16 cellular contexts compared by ENCODE assay signal in genomic region chr10:111565542-111565941, GRCh38.
DNase-seq lines count a peak whose midpoint lies in the region; TF ChIP-seq lines count a peak whose summit lies in the region.
"Had no signal": no experiment of that assay in that cellular context is flagged by ENCODE, and none has a peak within 500 bp of the region (broad histone marks: within the 10 kb centered on the region; RNA-seq: fewer than 3 reads in every experiment).

No MANE protein-coding gene starts in this region.

- H3K14ac ChIP-seq in H9 (ENCODE audit: insufficient read depth, low read length), result no peak overlapping the region

- H3K9me3 Mint-ChIP-seq in H9 (no peaks in the 10 kb centered on the region), endodermal cell (no peaks in the 10 kb centered on the region)
- H3K9me3 Mint-ChIP-seq in activated CD4-positive, alpha-beta T cell treated with anti-CD3 and anti-CD28 coated beads, Interleukin-2, amount 10 ng/mL, durations not matched to agents 24 days and 14 days, result no peaks in the 10 kb centered on the region

- H3K27me3 Mint-ChIP-seq in H9 (ENCODE audit: low read depth) (no peaks in the 10 kb centered on the region), endodermal cell (ENCODE audit: insufficient read depth) (peaks cover 3% of the 10 kb centered on the region)
- peaks cover 2% of the 10 kb centered on the region for H3K27me3 Mint-ChIP-seq in activated CD4-positive, alpha-beta T cell treated with anti-CD3 and anti-CD28 coated beads, Interleukin-2, amount 10 ng/mL, durations not matched to agents 24 days and 14 days

- H2BK20ac ChIP-seq in H9 (ENCODE audit: low read depth, low read length, poor library complexity, severe bottlenecking), result no peak overlapping the region

- no peak for TF ChIP-seq CTCF in H9 (conservative IDR thresholded peaks at IDR 0.05)
- no peak for TF ChIP-seq CTCF in endodermal cell (conservative IDR thresholded peaks at IDR 0.05)

- H3K9ac ChIP-seq in H9 (ENCODE audit: extremely low read depth, insufficient read length, low read length) (no peak overlapping the region), endodermal cell (ENCODE audit: extremely low read depth, low read length, poor library complexity, severe bottlenecking) (no peak overlapping the region)
- H3K9ac ChIP-seq: GM23248 had no signal

- no peak overlapping the region for H2AK5ac ChIP-seq in H9 (ENCODE audit: insufficient read length, low read length)

- no peaks in the 10 kb centered on the region for H3K79me2 ChIP-seq in H9 (ENCODE audit: insufficient read depth, low read length)

- H3K36me3 Mint-ChIP-seq in H9 (ENCODE audit: insufficient read depth in 1 of 3, low read depth in 3 of 3), result no peaks in the 10 kb centered on the region
- H3K36me3 Mint-ChIP-seq in endodermal cell (ENCODE audit: low read depth), result no peaks in the 10 kb centered on the region
- no peaks in the 10 kb centered on the region for H3K36me3 Mint-ChIP-seq in activated CD4-positive, alpha-beta T cell treated with anti-CD3 and anti-CD28 coated beads, Interleukin-2, amount 10 ng/mL, durations not matched to agents 24 days and 14 days (ENCODE audit: low read depth)
- H3K36me3 Mint-ChIP-seq: CD14-positive monocyte; CD4-positive, alpha-beta memory T cell had no signal

- no peak overlapping the region for H3K23ac ChIP-seq in H9 (ENCODE audit: insufficient read length, low read depth, low read length)

- H4K5ac ChIP-seq in H9 (ENCODE audit: insufficient read length, low read depth, low read length), result no peak overlapping the region

- H3K4me3 ChIP-seq in endodermal cell (ENCODE audit: low read length), result no peak overlapping the region
- no peak overlapping the region for H3K4me3 ChIP-seq in mesodermal cell (ENCODE audit: extremely low read depth, insufficient read depth, low read length, poor library complexity, severe bottlenecking)
- H3K4me3 ChIP-seq: GM23248 had no signal

- H3K36me3 ChIP-seq in endodermal cell (ENCODE audit: control insufficient read depth, insufficient read depth, low read length) (no peaks in the 10 kb centered on the region), mesodermal cell (ENCODE audit: control insufficient read depth, insufficient read depth, low read length) (no peaks in the 10 kb centered on the region)

- no peak overlapping the region for H2BK15ac ChIP-seq in H9 (ENCODE audit: low read depth, low read length)

- H3K4me1 ChIP-seq in H9 (ENCODE audit: insufficient read depth, low read length), result peaks cover 3% of the 10 kb centered on the region; the same call in 1 of the 2 replicates
- H3K4me1 ChIP-seq in endodermal cell (ENCODE audit: control insufficient read depth, insufficient read depth, low read length), result no peaks in the 10 kb centered on the region
- no peaks in the 10 kb centered on the region for H3K4me1 ChIP-seq in mesodermal cell (ENCODE audit: control insufficient read depth, insufficient read depth, low read length, poor library complexity, severe bottlenecking)

- H2BK12ac ChIP-seq in H9 (ENCODE audit: insufficient read length, low read depth, low read length), result no peak overlapping the region

- H3T11ph ChIP-seq in H9 (ENCODE audit: low read length), result no peak overlapping the region

- H2BK120ac ChIP-seq in H9 (ENCODE audit: low read depth, low read length, poor library complexity, severe bottlenecking), result no peak overlapping the region

- H3K27me3 ChIP-seq in H9 (ENCODE audit: insufficient read depth, low read length) (no peaks in the 10 kb centered on the region), endodermal cell (ENCODE audit: control insufficient read depth, insufficient read depth, low read length, poor library complexity, severe bottlenecking) (no peaks in the 10 kb centered on the region)

- DNase-seq in H9 (no peak), endodermal cell (peak; percentile 45), NCI-H2196 (lab: John Stamatoyannopoulos, UW; ENCODE audit: unreplicated experiment) (no peak), T1000 (lab: John Stamatoyannopoulos, UW) (no peak)
- DNase-seq in activated CD4-positive, alpha-beta T cell treated with anti-CD3 and anti-CD28 coated beads, Interleukin-2, amount 50 U/mL, for 1 hour, result no peak
- no peak for DNase-seq in activated CD4-positive, alpha-beta T cell treated with anti-CD3 and anti-CD28 coated beads, Interleukin-2, amount 10 ng/mL, durations not matched to agents 24 days and 14 days
- DNase-seq: AML-193; Calu3; CD4-positive, alpha-beta memory T cell; DMS79 treated with DMSO at 0.1 percent for 48 hours; GF-D8; GM23248; H7; KG1 had no signal

- intact Hi-C loops in activated CD4-positive, alpha-beta T cell treated with anti-CD3 and anti-CD28 coated beads, Interleukin-2, amount 10 ng/mL, durations not matched to agents 24 days and 14 days (cut with micrococcal nuclease), result no loop called here

- no peaks in the 10 kb centered on the region for H3K79me1 ChIP-seq in H9 (ENCODE audit: insufficient read depth, low read depth, low read length, poor library complexity, severe bottlenecking)

- H3K4me3 Mint-ChIP-seq in H9 (no peak overlapping the region), endodermal cell (no peak overlapping the region)
- H3K4me3 Mint-ChIP-seq in activated CD4-positive, alpha-beta T cell treated with anti-CD3 and anti-CD28 coated beads, Interleukin-2, amount 10 ng/mL, durations not matched to agents 24 days and 14 days, result no peak overlapping the region
- H3K4me3 Mint-ChIP-seq: CD14-positive monocyte; CD4-positive, alpha-beta memory T cell had no signal

- H3K9me3 ChIP-seq in H9 (ENCODE audit: control insufficient read depth, low read depth, low read length) (no peaks in the 10 kb centered on the region), endodermal cell (ENCODE audit: control insufficient read depth, low read length) (no peaks in the 10 kb centered on the region), mesodermal cell (ENCODE audit: control insufficient read depth, low read length) (no peaks in the 10 kb centered on the region)

- H2AFZ ChIP-seq in H9 (ENCODE audit: low read length), result no peak overlapping the region
- H2AFZ ChIP-seq: GM23248 had no signal

- no peak overlapping the region for H4K8ac ChIP-seq in H9 (replicated peaks; ENCODE audit: insufficient read length, low read depth, low read length)

- H3K4me1 Mint-ChIP-seq in H9, result peaks cover 40 to 41% of the 10 kb centered on the region in 2 experiments
- H3K4me1 Mint-ChIP-seq in endodermal cell, result no peaks in the 10 kb centered on the region
- H3K4me1 Mint-ChIP-seq in activated CD4-positive, alpha-beta T cell treated with anti-CD3 and anti-CD28 coated beads, Interleukin-2, amount 10 ng/mL, durations not matched to agents 24 days and 14 days, result no peaks in the 10 kb centered on the region
- H3K4me1 Mint-ChIP-seq: CD14-positive monocyte; CD4-positive, alpha-beta memory T cell had no signal

- H3K27ac ChIP-seq in H9 (ENCODE audit: insufficient read length, low read depth, low read length), result no peak overlapping the region
- no peak overlapping the region for H3K27ac ChIP-seq in endodermal cell (ENCODE audit: low read depth, low read length)
- peak overlapping the region; percentile 23 for H3K27ac ChIP-seq in mesodermal cell (ENCODE audit: low read depth, low read length, severe bottlenecking)
- H3K27ac ChIP-seq: GM23248 had no signal

- H3K56ac ChIP-seq in H9 (ENCODE audit: insufficient read length, low read depth, low read length), result no peak overlapping the region

- no peak overlapping the region for H3K4ac ChIP-seq in H9 (ENCODE audit: low read depth, low read length)

- no peaks in the 10 kb centered on the region for H3K23me2 ChIP-seq in H9 (ENCODE audit: insufficient read length, low read depth, low read length, poor library complexity, severe bottlenecking)

- no peak overlapping the region for H3K18ac ChIP-seq in H9 (ENCODE audit: insufficient read length, low read depth, low read length)

- H4K91ac ChIP-seq in H9 (ENCODE audit: insufficient read length, low read depth, low read length), result no peak overlapping the region

- no peak overlapping the region for H2BK5ac ChIP-seq in H9 (ENCODE audit: insufficient read length, low read length)

- no peak overlapping the region for H3K4me2 ChIP-seq in H9 (ENCODE audit: insufficient read depth, insufficient read length, low read length)

- H4K20me1 ChIP-seq in H9 (ENCODE audit: control insufficient read depth, insufficient read depth, insufficient read length), result no peaks in the 10 kb centered on the region

- H3K27ac Mint-ChIP-seq in H9 (peak overlapping the region in 2 of 3 experiments; percentile 40 to 65; a peak in 4 of 7 replicates), endodermal cell (no peak overlapping the region)
- H3K27ac Mint-ChIP-seq in activated CD4-positive, alpha-beta T cell treated with anti-CD3 and anti-CD28 coated beads, Interleukin-2, amount 10 ng/mL, durations not matched to agents 24 days and 14 days, result no peak overlapping the region
- H3K27ac Mint-ChIP-seq: CD14-positive monocyte; CD4-positive, alpha-beta memory T cell had no signal

Comparison
In these comparisons a context has a peak if more than half of its experiments do, and no peak if none do; other contexts are left out.
1. H3K27ac Mint-ChIP-seq: peak in H9 (2 of 3); none in endodermal cell (single experiment) and activated CD4-positive, alpha-beta T cell treated with anti-CD3 and anti-CD28 coated beads, Interleukin-2, amount 10 ng/mL, durations not matched to agents 24 days and 14 days (single experiment).